29 cellular contexts compared by ENCODE assay signal in genomic region chr10:133328358-133329343, GRCh38. TPM values are rescaled to one million over a fixed set of nuclear protein-coding genes. Genes with fewer than 3 reads are reported as not detected.
DNase-seq lines count a peak whose midpoint lies in the region; FAIRE-seq and TF ChIP-seq lines count a peak whose summit lies in the region.
"Had no signal": no experiment of that assay in that cellular context is flagged by ENCODE, and none has a peak within 500 bp of the region (broad histone marks: within the 10 kb centered on the region; RNA-seq: fewer than 3 reads in every experiment).

No MANE protein-coding gene starts in this region.

- H3K9ac ChIP-seq in astrocyte (ENCODE audit: low read length) (peak overlapping the region; percentile 29), neuronal stem cell (ENCODE audit: low read depth, low read length, poor library complexity) (no peak overlapping the region)
- H3K9ac ChIP-seq: KMS-11 had no signal

- H3K36me3 ChIP-seq in HEK293 (ENCODE audit: control insufficient read depth in 2 of 2, insufficient read depth in 1 of 2, low read length in 2 of 2) (no peaks in the 10 kb centered on the region), astrocyte (ENCODE audit: insufficient read depth, low read length) (no peaks in the 10 kb centered on the region), neuronal stem cell (replicated peaks in 1 of 2; ENCODE audit: control insufficient read depth in 2 of 2, insufficient read depth in 2 of 2, low read length in 2 of 2) (no peaks in the 10 kb centered on the region)
- H3K36me3 ChIP-seq: BE2C, cardiac muscle cell, left lung, MG63, neutrophil, right lobe of liver, stomach had no signal

- H2BK5ac ChIP-seq in neuronal stem cell (ENCODE audit: low read length) = no peak overlapping the region

- H3K14ac ChIP-seq in neuronal stem cell (ENCODE audit: low read length) = peak overlapping the region; percentile 63

- peak overlapping the region; percentile 61 for H2BK120ac ChIP-seq in neuronal stem cell (ENCODE audit: low read depth, low read length)

- H3K27me3 Mint-ChIP-seq in astrocyte (ENCODE audit: low read depth, unreplicated experiment) = peaks cover 49% of the 10 kb centered on the region

- no peak overlapping the region for H3K27ac ChIP-seq in HEK293 (ENCODE audit: extremely low read depth, low read depth, low read length)
- peak overlapping the region; percentile 2 for H3K27ac ChIP-seq in astrocyte (ENCODE audit: low read depth, low read length)
- no peak overlapping the region for H3K27ac ChIP-seq in neuronal stem cell (replicated peaks; ENCODE audit: low read length)
- H3K27ac ChIP-seq: cardiac muscle cell, coronary artery, KMS-11, left lung, neutrophil, right lobe of liver, stomach had no signal

- H3K4ac ChIP-seq in neuronal stem cell (ENCODE audit: low read length) = peak overlapping the region; percentile 23

- H2BK12ac ChIP-seq in neuronal stem cell (ENCODE audit: low read length) = peak overlapping the region; percentile 84

- H3K9me3 Mint-ChIP-seq in astrocyte (ENCODE audit: unreplicated experiment) = peaks cover 4% of the 10 kb centered on the region
- H3K9me3 Mint-ChIP-seq: activated B cell treated with CpG ODN at 0.5 μM for 24 hours; activated CD4-positive, alpha-beta T cell treated with anti-CD3 and anti-CD28 coated beads, Interleukin-2, amount 10 ng/mL, durations not matched to agents 7 days and 5 days; activated naive CD8-positive, alpha-beta T cell treated with anti-CD3 and anti-CD28 coated beads, Interleukin-2, amount 10 ng/mL, durations not matched to agents 7 days and 5 days; activated T-cell treated with anti-CD3 and anti-CD28 coated beads, Interleukin-2, amount 50 U/mL, for 24 hours; CD8-positive, alpha-beta T cell; effector memory CD8-positive, alpha-beta T cell had no signal

- CTCF ChIA-PET in HEK293 (lab: Yijun Ruan, JAX) = interaction anchor here (0.6 to 2.6 kb wide), 38 partner anchors 8 to 277 kb away, joined by 3 to 27 read pairs (median 5); partner anchors contain the start of gene PRAP1

- H3K27me3 ChIP-seq in astrocyte (ENCODE audit: insufficient read depth, low read length) = peaks cover 29% of the 10 kb centered on the region
- H3K27me3 ChIP-seq in neuronal stem cell (ENCODE audit: control insufficient read depth in 3 of 3, insufficient read depth in 3 of 3, low read depth in 1 of 3, low read length in 3 of 3) = peaks cover 0 to 67% (median 51%) of the 10 kb centered on the region in 3 experiments

- H3K4me2 ChIP-seq in astrocyte (ENCODE audit: low read length) (peak overlapping the region; percentile 80), neuronal stem cell (ENCODE audit: insufficient read depth, low read length, poor library complexity, severe bottlenecking) (no peak overlapping the region)

- H3K4me1 Mint-ChIP-seq in astrocyte (ENCODE audit: low read depth, unreplicated experiment) = peaks cover 7% of the 10 kb centered on the region
- H3K4me1 Mint-ChIP-seq: activated naive CD8-positive, alpha-beta T cell treated with anti-CD3 and anti-CD28 coated beads, Interleukin-2, amount 10 ng/mL, durations not matched to agents 7 days and 5 days had no signal

- H3K27ac Mint-ChIP-seq in astrocyte (ENCODE audit: unreplicated experiment) = no peak overlapping the region
- H3K27ac Mint-ChIP-seq: activated B cell treated with CpG ODN at 0.5 μM for 24 hours; activated naive CD8-positive, alpha-beta T cell treated with anti-CD3 and anti-CD28 coated beads, Interleukin-2, amount 10 ng/mL, durations not matched to agents 7 days and 5 days; activated T-cell treated with anti-CD3 and anti-CD28 coated beads, Interleukin-2, amount 50 U/mL, for 24 hours; CD8-positive, alpha-beta T cell; progenitor cell of endocrine pancreas had no signal

- DNase-seq in astrocyte (ENCODE audit: low read depth) (no peak), neuronal stem cell (ENCODE audit: low spot score) (no peak), GM19238 (ENCODE audit: insufficient read length, low spot score) (no peak), T-helper 9 cell (no peak)
- DNase-seq: activated B cell treated with CpG ODN at 0.5 μM for 24 hours; activated naive CD8-positive, alpha-beta T cell treated with anti-CD3 and anti-CD28 coated beads, Interleukin-2, amount 10 ng/mL, durations not matched to agents 7 days and 5 days; activated T-cell treated with anti-CD3 and anti-CD28 coated beads, Interleukin-2, amount 50 U/mL, for 24 hours; BE2C; NCI-H187 treated with DMSO at 0.1 percent for 48 hours had no signal

- H3K9me3 ChIP-seq in HEK293 (ENCODE audit: control insufficient read depth, insufficient read depth, low read depth, low read length) (no peaks in the 10 kb centered on the region), astrocyte (ENCODE audit: insufficient read depth, low read depth, low read length) (no peaks in the 10 kb centered on the region), neuronal stem cell (replicated peaks in 1 of 2; ENCODE audit: control insufficient read depth in 2 of 2, insufficient read depth in 1 of 2, low read depth in 1 of 2, low read length in 2 of 2) (peaks cover 4 to 23% of the 10 kb centered on the region in 2 donors)
- H3K9me3 ChIP-seq: BE2C, left lung, MG63, neutrophil, right lobe of liver, stomach had no signal

- no peak overlapping the region for H4K91ac ChIP-seq in neuronal stem cell (ENCODE audit: low read depth, low read length, poor library complexity)

- WGBS in neuronal stem cell (ENCODE audit: extremely low coverage in 2 of 2, insufficient read length in 2 of 2, insufficient replicate concordance in 1 of 2), 2 donors = no CpG with 5 or more reads among the region's 15 CpGs

- H3K36me3 Mint-ChIP-seq in astrocyte (ENCODE audit: low read depth, unreplicated experiment) = peaks cover 2% of the 10 kb centered on the region
- H3K36me3 Mint-ChIP-seq: activated naive CD8-positive, alpha-beta T cell treated with anti-CD3 and anti-CD28 coated beads, Interleukin-2, amount 10 ng/mL, durations not matched to agents 7 days and 5 days; CD8-positive, alpha-beta T cell had no signal

- H3K79me1 ChIP-seq in neuronal stem cell (ENCODE audit: low read depth, low read length) = peaks cover 1% of the 10 kb centered on the region

- no peak for FAIRE-seq in astrocyte (lab: Jason Lieb, UNC)

- peak overlapping the region; percentile 55 for H3K23ac ChIP-seq in neuronal stem cell (ENCODE audit: low read depth, low read length, poor library complexity)

- peak overlapping the region; percentile 99 for H2AK5ac ChIP-seq in neuronal stem cell (ENCODE audit: low read depth, low read length)

- H4K8ac ChIP-seq in neuronal stem cell (ENCODE audit: low read depth, low read length) = no peak overlapping the region

- H2AFZ ChIP-seq in astrocyte (ENCODE audit: low read depth, low read length) (no peak overlapping the region), neuronal stem cell (ENCODE audit: low read length) (no peak overlapping the region)

- H4K20me1 ChIP-seq in astrocyte (ENCODE audit: insufficient read depth, low read length) = no peaks in the 10 kb centered on the region

- no peak for TF ChIP-seq CTCF in HEK293 (tag by site-specific recombination; IDR thresholded peaks at IDR 0.05)
- no peak for TF ChIP-seq CTCF in astrocyte (IDR thresholded peaks at IDR 0.05; ENCODE audit: insufficient read depth, low read depth, low read length)

- peak overlapping the region; percentile 99 for H2BK15ac ChIP-seq in neuronal stem cell (ENCODE audit: low read length)

- no peak overlapping the region for H3K4me3 Mint-ChIP-seq in astrocyte (ENCODE audit: unreplicated experiment)
- H3K4me3 Mint-ChIP-seq: activated B cell treated with CpG ODN at 0.5 μM for 24 hours; activated CD4-positive, alpha-beta T cell treated with anti-CD3 and anti-CD28 coated beads, Interleukin-2, amount 10 ng/mL, durations not matched to agents 7 days and 5 days; activated T-cell treated with anti-CD3 and anti-CD28 coated beads, Interleukin-2, amount 50 U/mL, for 24 hours; CD8-positive, alpha-beta T cell; effector memory CD8-positive, alpha-beta T cell had no signal

- peaks cover 11% of the 10 kb centered on the region for H3K4me1 ChIP-seq in HEK293 (ENCODE audit: control insufficient read depth, insufficient read depth, low read length)
- H3K4me1 ChIP-seq in astrocyte (ENCODE audit: insufficient read depth, low read length) = peaks cover 30% of the 10 kb centered on the region
- peaks cover 7 to 14% of the 10 kb centered on the region in 2 donors for H3K4me1 ChIP-seq in neuronal stem cell (ENCODE audit: control insufficient read depth in 2 of 2, insufficient read depth in 1 of 2, low read depth in 1 of 2, low read length in 2 of 2)
- H3K4me1 ChIP-seq: BE2C had no signal

- no peak overlapping the region for H3K4me3 ChIP-seq in HEK293 (ENCODE audit: low read depth, low read length)
- H3K4me3 ChIP-seq in astrocyte (ENCODE audit: insufficient read depth, low read depth, low read length) = no peak overlapping the region
- no peak overlapping the region for H3K4me3 ChIP-seq in neuronal stem cell (ENCODE audit: low read length in 2 of 2)
- H3K4me3 ChIP-seq: cardiac muscle cell, left lung, MG63, right lobe of liver had no signal

- POLR2A ChIA-PET in HEK293 (lab: Yijun Ruan, JAX) = interaction anchor here (0.6 to 1.1 kb wide), 3 partner anchors 21 to 72 kb away, joined by 3 to 5 read pairs (median 5); partner anchors contain the start of gene ECHS1

- H3K18ac ChIP-seq in neuronal stem cell (ENCODE audit: low read length) = peak overlapping the region; percentile 71

- H3K79me2 ChIP-seq in astrocyte (ENCODE audit: insufficient read depth, low read length) = no peaks in the 10 kb centered on the region

RNA-seq across cellular contexts. Expression of gene CALY, which starts 8.0 kb away (rescaled TPM):
- 0.77 and 1.1 TPM in 2 replicates for total RNA-seq in astrocyte
- polyA plus RNA-seq in neuronal stem cell (2013, experiment 1 of 2) = 9.4 TPM
- polyA plus RNA-seq in neuronal stem cell (2013, experiment 2 of 2) = 11.0 TPM
- total RNA-seq: activated B cell treated with CpG ODN at 0.5 μM for 24 hours; activated CD4-positive, alpha-beta T cell treated with anti-CD3 and anti-CD28 coated beads, Interleukin-2, amount 10 ng/mL, durations not matched to agents 7 days and 5 days; aorta; glomerular endothelial cell; left lung; myocyte; right lobe of liver; RPMI7951 had no signal
- polyA plus RNA-seq: aorta had no signal

RNA-seq across cellular contexts. Expression of gene PRAP1, which starts 18.5 kb away (rescaled TPM):
- total RNA-seq in astrocyte = not detected in 2 replicates
- 0.52 TPM for polyA plus RNA-seq in neuronal stem cell (2013, experiment 1 of 2)
- 0.43 TPM for polyA plus RNA-seq in neuronal stem cell (2013, experiment 2 of 2)
- total RNA-seq: activated B cell treated with CpG ODN at 0.5 μM for 24 hours; activated CD4-positive, alpha-beta T cell treated with anti-CD3 and anti-CD28 coated beads, Interleukin-2, amount 10 ng/mL, durations not matched to agents 7 days and 5 days; activated naive CD8-positive, alpha-beta T cell treated with anti-CD3 and anti-CD28 coated beads, Interleukin-2, amount 10 ng/mL, durations not matched to agents 7 days and 5 days; aorta; CD8-positive, alpha-beta T cell; epithelial cell of proximal tubule; glomerular endothelial cell; left lung; myocyte; NCI-H460; progenitor cell of endocrine pancreas; RPMI7951; T-helper 1 cell treated with Interleukin-12 subunit alpha and Interleukin-12 subunit beta and Interleukin-4 antibody, amounts not matched to agents 30 ng/mL and 1 ng/mL, for 36 hours had no signal
- polyA plus RNA-seq: stomach had no signal

RNA-seq across cellular contexts. Expression of gene ZNF511, which starts 19.9 kb away (rescaled TPM):
- total RNA-seq in astrocyte = 23.8 and 25.5 TPM in 2 replicates
- 40.1 TPM for polyA plus RNA-seq in neuronal stem cell (2013, experiment 1 of 2)
- 35.5 TPM for polyA plus RNA-seq in neuronal stem cell (2013, experiment 2 of 2)

RNA-seq across cellular contexts. Expression of gene TUBGCP2, which starts 20.0 kb away (rescaled TPM):
- total RNA-seq in astrocyte = 56.2 and 57.8 TPM in 2 replicates
- polyA plus RNA-seq in neuronal stem cell (2013, experiment 1 of 2) = 33.5 TPM
- polyA plus RNA-seq in neuronal stem cell (2013, experiment 2 of 2) = 35.6 TPM

RNA-seq across cellular contexts. Expression of gene FUOM, which starts 29.2 kb away (rescaled TPM):
- 28.8 and 29.3 TPM in 2 replicates for total RNA-seq in astrocyte
- 16.2 TPM for polyA plus RNA-seq in neuronal stem cell (2013, experiment 1 of 2)
- polyA plus RNA-seq in neuronal stem cell (2013, experiment 2 of 2) = 16.5 TPM
